Comparison of ENCODE assay signal across 28 cellular contexts in genomic region chr1:219985169-219985568, GRCh38. TPM values are rescaled to one million over a fixed set of nuclear protein-coding genes. Genes with fewer than 3 reads are reported as not detected.
DNase-seq lines count a peak whose midpoint lies in the region; ATAC-seq lines count a peak whose summit lies in the region.
"Had no signal": no experiment of that assay in that cellular context is flagged by ENCODE, and none has a peak within 500 bp of the region (broad histone marks: within the 10 kb centered on the region; RNA-seq: fewer than 3 reads in every experiment).

No MANE protein-coding gene starts in this region.

- H3K9me3 Mint-ChIP-seq in naive B cell = no peaks in the 10 kb centered on the region
- H3K9me3 Mint-ChIP-seq: nephron progenitor cell; stimulated activated naive B cell treated with anti-CD40 and anti-IgM and Interleukin-4, amounts not matched to agents 10 μg/mL and 1 μg/mL and 100 μg/mL, for 72 hours had no signal

- peaks cover 2 to 17% of the 10 kb centered on the region in 2 donors for H3K36me3 Mint-ChIP-seq in naive B cell

- no peak for DNase-seq in naive B cell
- DNase-seq in GDM1 (lab: John Stamatoyannopoulos, UW) = no peak
- DNase-seq in mucosa of gallbladder (ENCODE audit: low spot score) = no peak
- no peak for DNase-seq in MV-4-11 (lab: John Stamatoyannopoulos, UW)
- DNase-seq: activated CD4-positive, alpha-beta T cell treated with anti-CD3 and anti-CD28 coated beads for 36 hours; activated CD8-positive, alpha-beta memory T cell treated with anti-CD3 and anti-CD28 coated beads for 24 hours; activated gamma-delta T cell treated with Interleukin-2 at 50 U/mL for 16 hours; activated T-cell treated with anti-CD3 and anti-CD28 coated beads, Interleukin-2, amount 50 U/mL, for 1 hour; dorsolateral prefrontal cortex; Kasumi-1; kidney; NCI-H1048; NCI-H1930; NCI-H226; nephron progenitor cell; spleen; stimulated activated CD4-positive, alpha-beta T cell treated with anti-CD3 and anti-CD28 coated beads, Interleukin-2, amount 100 ng/mL, for 48 hours; stimulated activated naive B cell treated with anti-CD40 and anti-IgM and Interleukin-4, amounts not matched to agents 10 μg/mL and 1 μg/mL and 100 μg/mL, for 72 hours had no signal

- ATAC-seq in GM18517 (IDR thresholded peaks at IDR 0.05; ENCODE audit: unreplicated experiment) (peak; percentile 48), GM21360 (IDR thresholded peaks at IDR 0.05; ENCODE audit: unreplicated experiment) (peak; percentile 52), HG03066 (IDR thresholded peaks at IDR 0.05; ENCODE audit: low read depth, unreplicated experiment) (peak; percentile 60), naive B cell (ENCODE audit: low read depth in 2 of 2) (peak; percentile 36 to 48)
- ATAC-seq: activated CD4-positive, alpha-beta T cell treated with anti-CD3 and anti-CD28 coated beads for 36 hours; stimulated activated naive B cell treated with anti-CD40 and anti-IgM and Interleukin-4, amounts not matched to agents 10 μg/mL and 1 μg/mL and 100 μg/mL, for 72 hours had no signal

- H3K27ac Mint-ChIP-seq in naive B cell = peak overlapping the region in 2 of 6 donors; percentile 50 to 66
- H3K27ac Mint-ChIP-seq: activated CD4-positive, alpha-beta T cell treated with anti-CD3 and anti-CD28 coated beads for 36 hours; nephron progenitor cell had no signal

- peak overlapping the region in 4 of 8 donors; percentile 16 to 47 (median 25) for H3K4me3 Mint-ChIP-seq in naive B cell
- H3K4me3 Mint-ChIP-seq: activated CD4-positive, alpha-beta T cell treated with anti-CD3 and anti-CD28 coated beads for 36 hours; nephron progenitor cell; stimulated activated naive B cell treated with anti-CD40 and anti-IgM and Interleukin-4, amounts not matched to agents 10 μg/mL and 1 μg/mL and 100 μg/mL, for 72 hours had no signal

- no peaks in the 10 kb centered on the region for H3K27me3 Mint-ChIP-seq in naive B cell
- H3K27me3 Mint-ChIP-seq: activated CD4-positive, alpha-beta T cell treated with anti-CD3 and anti-CD28 coated beads for 36 hours; stimulated activated naive B cell treated with anti-CD40 and anti-IgM and Interleukin-4, amounts not matched to agents 10 μg/mL and 1 μg/mL and 100 μg/mL, for 72 hours had no signal

- peaks cover 0 to 20% (median 13%) of the 10 kb centered on the region in 3 donors for H3K4me1 Mint-ChIP-seq in naive B cell
- H3K4me1 Mint-ChIP-seq: activated CD4-positive, alpha-beta T cell treated with anti-CD3 and anti-CD28 coated beads for 36 hours; nephron progenitor cell had no signal

RNA-seq across cellular contexts. Expression of gene SLC30A10, which starts 56.8 kb away (rescaled TPM):
- not detected for polyA plus RNA-seq in naive B cell (ENCODE audit: low read depth in 6 of 6)
- 5.5 TPM for total RNA-seq in mucosa of gallbladder
- total RNA-seq: activated CD4-positive, alpha-beta T cell treated with anti-CD3 and anti-CD28 coated beads for 36 hours; fibroblast of lung; G401; glomerular endothelial cell; kidney; mononuclear cell; right atrium auricular region; SJSA1; spleen; T-helper 1 cell treated with Interleukin-12 subunit alpha and Interleukin-12 subunit beta and Interleukin-4 antibody, amounts not matched to agents 30 ng/mL and 1 ng/mL, for 36 hours had no signal
- polyA plus RNA-seq: fibroblast of lung had no signal
